Comparison of ENCODE assay signal across 9 cellular contexts in genomic region chr19:2043864-2044708, GRCh38. TPM values are rescaled to one million over a fixed set of nuclear protein-coding genes. Genes with fewer than 3 reads are reported as not detected.
DNase-seq lines count a peak whose midpoint lies in the region; ATAC-seq, FAIRE-seq and TF ChIP-seq lines count a peak whose summit lies in the region.
"Had no signal": no experiment of that assay in that cellular context is flagged by ENCODE, and none has a peak within 500 bp of the region (broad histone marks: within the 10 kb centered on the region; RNA-seq: fewer than 3 reads in every experiment).

No MANE protein-coding gene starts in this region.

- ATAC-seq in gastrocnemius medialis (no peak), HG03025 (IDR thresholded peaks at IDR 0.05; ENCODE audit: low FRiP score, unreplicated experiment) (no peak)

- no peak for FAIRE-seq in GM12891 (lab: Jason Lieb, UNC)
- FAIRE-seq: H54 had no signal

- H3K36me3 ChIP-seq in SK-N-MC (ENCODE audit: insufficient read depth, low read length) (peaks cover 5% of the 10 kb centered on the region; the same call in 1 of the 2 replicates), esophagus muscularis mucosa (peaks cover 42 to 95% (median 80%) of the 10 kb centered on the region in 4 donors), gastrocnemius medialis (peaks cover 0 to 44% of the 10 kb centered on the region in 2 donors), brain microvascular endothelial cell (replicated peaks) (peaks cover 55% of the 10 kb centered on the region)

- in situ Hi-C loops in gastrocnemius medialis (cut with MboI; ENCODE audit: low sequenced_read_pairs in 4 of 4) (no loop called here), brain microvascular endothelial cell (cut with HindIII; ENCODE audit: low pct_ligation_motif_present, low sequenced_read_pairs) (no loop called here)

- H3K27ac ChIP-seq in SK-N-MC, result peak overlapping the region; percentile 46; the same call in 1 of the 2 replicates
- peak overlapping the region; percentile 99 to 100 (median 100) for H3K27ac ChIP-seq in esophagus muscularis mucosa (replicated peaks in 1 of 4)
- peak overlapping the region; percentile 96 to 100 (median 100) for H3K27ac ChIP-seq in gastrocnemius medialis
- H3K27ac ChIP-seq in brain microvascular endothelial cell, result no peak overlapping the region

- H3K4me3 ChIP-seq in SK-N-MC, result no peak overlapping the region
- H3K4me3 ChIP-seq in esophagus muscularis mucosa, result no peak overlapping the region
- peak overlapping the region in 2 of 4 donors; percentile 14 to 99 for H3K4me3 ChIP-seq in gastrocnemius medialis
- no peak overlapping the region for H3K4me3 ChIP-seq in brain microvascular endothelial cell (ENCODE audit: low read depth, low read length)

- TF ChIP-seq CTCF in esophagus muscularis mucosa (IDR thresholded peaks at IDR 0.05) (no peak), gastrocnemius medialis (IDR thresholded peaks at IDR 0.05 in 4 of 5, conservative IDR thresholded peaks at IDR 0.05 in 1 of 5) (peak in 2 of 5 experiments; percentile 18 to 22), brain microvascular endothelial cell (IDR thresholded peaks at IDR 0.05; ENCODE audit: low read depth, low read length, missing control alignments) (no peak)

- 85% methylated on average over 10 of the region's 14 CpGs for WGBS in esophagus muscularis mucosa

- intact Hi-C loops in esophagus muscularis mucosa (cut with DNase I) (no loop called here), gastrocnemius medialis (cut with DNase I; ENCODE audit: low total_unique reads) (no loop called here)

- H3K9ac ChIP-seq in SK-N-MC (ENCODE audit: insufficient read length), result no peak overlapping the region

- H3K4me1 ChIP-seq in esophagus muscularis mucosa (peaks cover 93 to 98% (median 94%) of the 10 kb centered on the region in 4 donors), gastrocnemius medialis (peaks cover 81 to 86% of the 10 kb centered on the region in 2 donors)

- DNase-seq in GM12891 (ENCODE audit: insufficient read length, low spot score) (no peak), SK-N-MC (ENCODE audit: low read depth, low spot score) (no peak), esophagus muscularis mucosa (ENCODE audit: extremely low spot score) (no peak), gastrocnemius medialis (peak; percentile 22 to 74), brain microvascular endothelial cell (no peak), inferior parietal cortex (ENCODE audit: extremely low spot score) (no peak)
- DNase-seq: NCI-H82 had no signal

- H3K9me3 ChIP-seq in SK-N-MC (ENCODE audit: low read depth, low read length) (no peaks in the 10 kb centered on the region), esophagus muscularis mucosa (no peaks in the 10 kb centered on the region), gastrocnemius medialis (no peaks in the 10 kb centered on the region)

- H3K27me3 ChIP-seq in esophagus muscularis mucosa (no peaks in the 10 kb centered on the region), gastrocnemius medialis (no peaks in the 10 kb centered on the region), brain microvascular endothelial cell (replicated peaks) (no peaks in the 10 kb centered on the region)

- no peak for TF ChIP-seq POLR2A in GM12891 (IDR thresholded peaks at IDR 0.05; ENCODE audit: low read depth, low read length)
- TF ChIP-seq POLR2A in esophagus muscularis mucosa (IDR thresholded peaks at IDR 0.05; ENCODE audit: low read depth), result no peak
- no peak for TF ChIP-seq POLR2A in gastrocnemius medialis (IDR thresholded peaks at IDR 0.05)

- no peak for TF ChIP-seq EP300 in esophagus muscularis mucosa (IDR thresholded peaks at IDR 0.05)

TF ChIP-seq in GM12891, 5 proteins besides CTCF, POLR2A, EP300 and RAD21:
- TF ChIP-seq TAF1 (IDR thresholded peaks at IDR 0.05; ENCODE audit: low read depth, low read length) (no peak), POLR2AphosphoS5 (IDR thresholded peaks at IDR 0.05; ENCODE audit: low read depth, low read length) (peak; percentile 24; the same call in 1 of the 2 replicates)

RNA-seq across cellular contexts. Expression of gene MKNK2, which starts 7.0 kb away (rescaled TPM):
- polyA plus RNA-seq in GM12891 (2012; ENCODE audit: low read depth, missing spikeins), result 178 TPM
- total RNA-seq in esophagus muscularis mucosa (100 to 1,000 TPM; 113 to 267 (median 193) TPM), gastrocnemius medialis (1,000 to 10,000 TPM; 1,858 to 2,149 (median 1,965) TPM)

RNA-seq across cellular contexts. Expression of gene BTBD2, which starts 28.6 kb away (rescaled TPM):
- 42.2 TPM for polyA plus RNA-seq in GM12891 (2012; ENCODE audit: low read depth, missing spikeins)
- total RNA-seq in esophagus muscularis mucosa, result 100 to 1,000 TPM in 1 of 4 donors, 10 to 100 TPM in 3; 52.8 to 137 (median 77.1) TPM
- 10 to 100 TPM; 54.6 to 82.9 (median 63.6) TPM for total RNA-seq in gastrocnemius medialis

RNA-seq across cellular contexts. Expression of gene MOB3A, which starts 52.0 kb away (rescaled TPM):
- polyA plus RNA-seq in GM12891 (2012; ENCODE audit: low read depth, missing spikeins), result 112 TPM
- total RNA-seq in esophagus muscularis mucosa, result 10 to 100 TPM; 43.6 to 85.2 (median 56.3) TPM
- 10 to 100 TPM; 16.0 to 30.8 (median 22.2) TPM for total RNA-seq in gastrocnemius medialis

RNA-seq across cellular contexts. Expression of gene IZUMO4, which starts 52.6 kb away (rescaled TPM):
- 47.3 TPM for polyA plus RNA-seq in GM12891 (2012; ENCODE audit: low read depth, missing spikeins)
- total RNA-seq in esophagus muscularis mucosa, result 1 to 10 TPM; 1.9 to 6.0 (median 3.9) TPM
- total RNA-seq in gastrocnemius medialis, result 1 to 10 TPM in 1 of 4 donors, under 1 TPM in 1, not detected in 2; 0.93 to 1.4 TPM

Comparison
In these comparisons a context has a peak if more than half of its experiments do, and no peak if none do; other contexts are left out.
1. DNase-seq: peak in gastrocnemius medialis (2 of 2); none in GM12891 (single experiment), SK-N-MC (single experiment), esophagus muscularis mucosa (single experiment), brain microvascular endothelial cell (single experiment) and inferior parietal cortex (single experiment).
2. RNA of gene MKNK2, which starts 7.0 kb away (total RNA-seq): 1,858 to 2,149 TPM in gastrocnemius medialis; 113 to 267 TPM in esophagus muscularis mucosa; every median in the first group is over 4 times any median in the second.